8 cellular contexts compared by ENCODE assay signal in the genomic region with DNA sequence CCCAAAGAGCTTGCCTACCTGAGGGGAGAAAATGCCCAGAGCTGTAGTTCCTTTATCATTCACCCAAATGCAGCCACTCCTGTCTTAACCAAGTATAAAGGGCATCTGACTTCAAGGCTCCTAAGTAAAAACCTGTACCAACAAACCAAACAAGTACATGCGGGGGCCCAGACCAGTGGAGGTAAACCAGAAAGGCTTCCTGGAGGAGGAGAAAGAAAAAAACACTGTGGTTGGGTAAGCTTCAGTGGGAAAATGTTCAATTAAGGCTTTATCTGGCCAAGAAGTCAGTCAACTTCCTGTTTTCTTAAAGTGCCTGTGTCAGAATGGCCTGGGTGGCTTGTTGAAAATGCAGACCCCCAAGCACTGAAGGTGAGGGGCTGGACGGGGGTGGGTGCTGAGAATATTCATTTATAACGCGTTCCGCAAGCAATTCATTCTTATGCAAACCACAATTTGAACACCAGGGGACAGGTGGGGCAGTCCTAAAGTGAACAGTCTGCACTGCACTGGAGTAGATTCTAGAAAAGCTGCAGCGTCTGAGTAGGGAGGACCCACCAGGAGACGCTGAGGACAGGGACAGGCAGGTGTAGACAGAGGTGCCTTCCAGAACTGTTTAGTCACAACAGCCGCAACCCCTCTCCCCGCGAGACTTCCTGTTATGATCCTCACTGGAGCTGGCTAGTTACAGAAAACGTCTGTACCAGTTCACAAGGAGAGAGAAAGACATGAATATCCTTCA.
DNase-seq lines count a peak whose midpoint lies in the region; ATAC-seq, FAIRE-seq and TF ChIP-seq lines count a peak whose summit lies in the region.

No MANE protein-coding gene starts in this region.

- H3K27ac ChIP-seq in Karpas-422 (ENCODE audit: low read length) (no peak overlapping the region), VCaP (no peak overlapping the region), HepG2 (ENCODE audit: extremely low read length, insufficient read depth, low read length) (peak overlapping the region; percentile 36), gastroesophageal sphincter (no peak overlapping the region)

- POLR2A ChIA-PET in HepG2 (lab: Yijun Ruan, JAX): interaction anchor here (1.0 to 4.4 kb wide), 12 partner anchors 8 to 467 kb away, joined by 3 to 44 read pairs (median 6); a partner anchor contains a TSS

- in situ Hi-C loops in HepG2 (cut with HindIII; ENCODE audit: extremely low pct_ligation_motif_present, low pct_unique_long_range_greater_than_20kb): no loop called here

- no peak for FAIRE-seq in HepG2 (lab: Jason Lieb, UNC)

- H3K4me2 ChIP-seq in Karpas-422 (ENCODE audit: low read depth, low read length, poor library complexity, severe bottlenecking): no peak overlapping the region
- peak overlapping the region; percentile 90 for H3K4me2 ChIP-seq in HepG2 (ENCODE audit: low read depth, low read length)

- no TSS peak for BruUV-seq in HepG2 (replicated peaks; lab: Mats Ljungman, UMichigan)

- no peaks in the 10 kb centered on the region for H3K36me3 ChIP-seq in Karpas-422 (ENCODE audit: insufficient read depth, low read length)
- 0 out of 5 replicates have a peak, but pooled peaks cover under 1 to 2% of the 10 kb centered on the region in 2 experiments for H3K36me3 ChIP-seq in HepG2 (replicated peaks in 1 of 2; ENCODE audit: control insufficient read depth in 1 of 2, insufficient read depth in 2 of 2, low read length in 2 of 2)
- H3K36me3 ChIP-seq in gastroesophageal sphincter: no peaks in the 10 kb centered on the region

- H3K9me3 ChIP-seq in Karpas-422 (ENCODE audit: low read length) (no peaks in the 10 kb centered on the region), HepG2 (ENCODE audit: low read length) (no peaks in the 10 kb centered on the region), gastroesophageal sphincter (no peaks in the 10 kb centered on the region)

- CTCF ChIA-PET in HepG2 (lab: Yijun Ruan, JAX; ENCODE audit: low intra/inter-chr PET ratio, low total read pairs): interaction anchor here (1.8 kb wide), 1 partner anchor 28 kb away, joined by 7 read pairs; no protein-coding TSS in a partner anchor

- TF ChIP-seq CTCF in VCaP (conservative IDR thresholded peaks at IDR 0.05) (peak; percentile 32), HepG2 (CRISPR knock-in tag; IDR thresholded peaks at IDR 0.05) (0 out of 2 replicates have a peak, but pooled peaks have one; percentile 7), gastroesophageal sphincter (IDR thresholded peaks at IDR 0.05) (no peak)

- ATAC-seq in HepG2 (peak; percentile 17), GM18868 (IDR thresholded peaks at IDR 0.05; ENCODE audit: unreplicated experiment) (no peak), gastroesophageal sphincter (no peak)

- H3K9me2 ChIP-seq in Karpas-422 (replicated peaks; ENCODE audit: insufficient read depth, low read length): no peaks in the 10 kb centered on the region

- TF ChIP-seq EP300 in HepG2 (IDR thresholded peaks at IDR 0.05; ENCODE audit: low read depth in 2 of 2, low read length in 2 of 2) (no peak), HepG2 (CRISPR knock-in tag; IDR thresholded peaks at IDR 0.05; ENCODE audit: borderline replicate concordance) (no peak), gastroesophageal sphincter (IDR thresholded peaks at IDR 0.05) (no peak)

- H3K27me3 ChIP-seq in Karpas-422 (ENCODE audit: low read length) (no peaks in the 10 kb centered on the region), HepG2 (ENCODE audit: control insufficient read depth in 1 of 2, insufficient read depth in 2 of 2, low read length in 2 of 2) (no peaks in the 10 kb centered on the region; a peak in 1 of 5 replicates), gastroesophageal sphincter (peaks cover 69% of the 10 kb centered on the region)

- DNase-seq in DMS153 treated with DMSO at 0.1 percent for 48 hours (lab: John Stamatoyannopoulos, UW; ENCODE audit: unreplicated experiment) (peak; percentile 61), Karpas-422 (peak; percentile 44), HepG2 (ENCODE audit: low spot score) (peak; percentile 49), mucosa of gallbladder (ENCODE audit: low spot score) (no peak), NCI-H2227 (lab: John Stamatoyannopoulos, UW; ENCODE audit: unreplicated experiment) (no peak)

- no peaks in the 10 kb centered on the region for H4K20me1 ChIP-seq in Karpas-422 (ENCODE audit: insufficient read depth, low read depth, low read length)
- peaks cover 10% of the 10 kb centered on the region; the same call in 1 of the 2 replicates for H4K20me1 ChIP-seq in HepG2 (ENCODE audit: insufficient read depth, low read length)

- peak; percentile 26; the same call in 1 of the 2 replicates for TF ChIP-seq RAD21 in HepG2 (CRISPR knock-in tag; IDR thresholded peaks at IDR 0.05)

- H3K4me3 ChIP-seq in Karpas-422 (ENCODE audit: low read length) (no peak overlapping the region), HepG2 (replicated peaks in 1 of 3; ENCODE audit: insufficient read depth in 1 of 3, low read depth in 2 of 3, low read length in 3 of 3) (peak overlapping the region; percentile 93 to 99 (median 98)), gastroesophageal sphincter (no peak overlapping the region)

- intact Hi-C loops in HepG2 (cut with micrococcal nuclease; ENCODE audit: unreplicated experiment): no loop called here

- H2AFZ ChIP-seq in Karpas-422 (ENCODE audit: low read length): no peak overlapping the region
- no peak overlapping the region for H2AFZ ChIP-seq in HepG2 (ENCODE audit: low read length)

- no peak overlapping the region for H3K9ac ChIP-seq in Karpas-422 (ENCODE audit: low read length)
- peak overlapping the region; percentile 66 for H3K9ac ChIP-seq in HepG2 (ENCODE audit: insufficient read depth, low read depth, low read length)

- TF ChIP-seq POLR2A in HepG2 (IDR thresholded peaks at IDR 0.05; ENCODE audit: insufficient read depth in 1 of 2, low read depth in 2 of 2, low read length in 2 of 2): no peak
- TF ChIP-seq POLR2A in gastroesophageal sphincter (IDR thresholded peaks at IDR 0.05): no peak

- H3K79me2 ChIP-seq in Karpas-422 (ENCODE audit: low read length) (no peaks in the 10 kb centered on the region), HepG2 (ENCODE audit: insufficient read depth, low read length) (peaks cover 85% of the 10 kb centered on the region)

- peaks cover 7% of the 10 kb centered on the region for H3K4me1 ChIP-seq in Karpas-422 (ENCODE audit: low read length)
- H3K4me1 ChIP-seq in HepG2 (ENCODE audit: insufficient read depth, low read length): peaks cover 34% of the 10 kb centered on the region
- H3K4me1 ChIP-seq in gastroesophageal sphincter: peaks cover 0 to 21% (median 4%) of the 10 kb centered on the region in 3 donors

- WGBS in HepG2 (ENCODE audit: low lambda C conversion rate): 41% methylated on average over 11 of the region's 11 CpGs
- 26% methylated on average over 10 of the region's 11 CpGs for WGBS in gastroesophageal sphincter (ENCODE audit: low coverage in 1 of 2), 2 donors

TF ChIP-seq in HepG2, 621 proteins besides CTCF, POLR2A, EP300 and RAD21 (continues in another document):
- 0 out of 2 replicates have a peak, but pooled peaks have one; percentile 48 for TF ChIP-seq ZNF20 (CRISPR knock-in tag; IDR thresholded peaks at IDR 0.05)
- TF ChIP-seq, protein P1, sequence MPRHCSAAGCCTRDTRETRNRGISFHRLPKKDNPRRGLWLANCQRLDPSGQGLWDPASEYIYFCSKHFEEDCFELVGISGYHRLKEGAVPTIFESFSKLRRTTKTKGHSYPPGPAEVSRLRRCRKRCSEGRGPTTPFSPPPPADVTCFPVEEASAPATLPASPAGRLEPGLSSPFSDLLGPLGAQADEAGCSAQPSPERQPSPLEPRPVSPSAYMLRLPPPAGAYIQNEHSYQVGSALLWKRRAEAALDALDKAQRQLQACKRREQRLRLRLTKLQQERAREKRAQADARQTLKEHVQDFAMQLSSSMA (CRISPR knock-in tag; IDR thresholded peaks at IDR 0.05): 0 out of 2 replicates have a peak, but pooled peaks have one; percentile 31
- TF ChIP-seq, protein P2, sequence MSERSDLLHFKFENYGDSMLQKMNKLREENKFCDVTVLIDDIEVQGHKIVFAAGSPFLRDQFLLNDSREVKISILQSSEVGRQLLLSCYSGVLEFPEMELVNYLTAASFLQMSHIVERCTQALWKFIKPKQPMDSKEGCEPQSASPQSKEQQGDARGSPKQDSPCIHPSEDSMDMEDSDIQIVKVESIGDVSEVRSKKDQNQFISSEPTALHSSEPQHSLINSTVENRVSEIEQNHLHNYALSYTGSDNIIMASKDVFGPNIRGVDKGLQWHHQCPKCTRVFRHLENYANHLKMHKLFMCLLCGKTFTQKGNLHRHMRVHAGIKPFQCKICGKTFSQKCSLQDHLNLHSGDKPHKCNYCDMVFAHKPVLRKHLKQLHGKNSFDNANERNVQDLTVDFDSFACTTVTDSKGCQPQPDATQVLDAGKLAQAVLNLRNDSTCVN (CRISPR knock-in tag; IDR thresholded peaks at IDR 0.05; ENCODE audit: borderline replicate concordance): peak; percentile 63; the same call in 1 of the 2 replicates
- peak; percentile 12; the same call in 1 of the 2 replicates for TF ChIP-seq ZNF501 (CRISPR knock-in tag; IDR thresholded peaks at IDR 0.05)
- TF ChIP-seq ZNF331 (CRISPR knock-in tag; IDR thresholded peaks at IDR 0.05): 0 out of 2 replicates have a peak, but pooled peaks have one; percentile 37
- TF ChIP-seq, protein P3, sequence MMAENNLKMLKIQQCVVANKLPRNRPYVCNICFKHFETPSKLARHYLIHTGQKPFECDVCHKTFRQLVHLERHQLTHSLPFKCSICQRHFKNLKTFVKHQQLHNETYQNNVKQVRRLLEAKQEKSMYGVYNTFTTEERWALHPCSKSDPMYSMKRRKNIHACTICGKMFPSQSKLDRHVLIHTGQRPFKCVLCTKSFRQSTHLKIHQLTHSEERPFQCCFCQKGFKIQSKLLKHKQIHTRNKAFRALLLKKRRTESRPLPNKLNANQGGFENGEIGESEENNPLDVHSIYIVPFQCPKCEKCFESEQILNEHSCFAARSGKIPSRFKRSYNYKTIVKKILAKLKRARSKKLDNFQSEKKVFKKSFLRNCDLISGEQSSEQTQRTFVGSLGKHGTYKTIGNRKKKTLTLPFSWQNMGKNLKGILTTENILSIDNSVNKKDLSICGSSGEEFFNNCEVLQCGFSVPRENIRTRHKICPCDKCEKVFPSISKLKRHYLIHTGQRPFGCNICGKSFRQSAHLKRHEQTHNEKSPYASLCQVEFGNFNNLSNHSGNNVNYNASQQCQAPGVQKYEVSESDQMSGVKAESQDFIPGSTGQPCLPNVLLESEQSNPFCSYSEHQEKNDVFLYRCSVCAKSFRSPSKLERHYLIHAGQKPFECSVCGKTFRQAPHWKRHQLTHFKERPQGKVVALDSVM (CRISPR knock-in tag; IDR thresholded peaks at IDR 0.05): no peak

Comparison
In these comparisons a context has a peak if more than half of its experiments do, and no peak if none do; other contexts are left out.
1. DNase-seq: peak in DMS153 treated with DMSO at 0.1 percent for 48 hours (single experiment), Karpas-422 (single experiment) and HepG2 (single experiment); none in mucosa of gallbladder (single experiment) and NCI-H2227 (single experiment).
2. H3K4me3 ChIP-seq: peak in HepG2 (3 of 3); none in Karpas-422 (single experiment) and gastroesophageal sphincter (0 of 2).
3. CTCF ChIP-seq: peak in VCaP (single experiment) and HepG2 (single experiment); none in gastroesophageal sphincter (0 of 4).